In the genomic region with DNA sequence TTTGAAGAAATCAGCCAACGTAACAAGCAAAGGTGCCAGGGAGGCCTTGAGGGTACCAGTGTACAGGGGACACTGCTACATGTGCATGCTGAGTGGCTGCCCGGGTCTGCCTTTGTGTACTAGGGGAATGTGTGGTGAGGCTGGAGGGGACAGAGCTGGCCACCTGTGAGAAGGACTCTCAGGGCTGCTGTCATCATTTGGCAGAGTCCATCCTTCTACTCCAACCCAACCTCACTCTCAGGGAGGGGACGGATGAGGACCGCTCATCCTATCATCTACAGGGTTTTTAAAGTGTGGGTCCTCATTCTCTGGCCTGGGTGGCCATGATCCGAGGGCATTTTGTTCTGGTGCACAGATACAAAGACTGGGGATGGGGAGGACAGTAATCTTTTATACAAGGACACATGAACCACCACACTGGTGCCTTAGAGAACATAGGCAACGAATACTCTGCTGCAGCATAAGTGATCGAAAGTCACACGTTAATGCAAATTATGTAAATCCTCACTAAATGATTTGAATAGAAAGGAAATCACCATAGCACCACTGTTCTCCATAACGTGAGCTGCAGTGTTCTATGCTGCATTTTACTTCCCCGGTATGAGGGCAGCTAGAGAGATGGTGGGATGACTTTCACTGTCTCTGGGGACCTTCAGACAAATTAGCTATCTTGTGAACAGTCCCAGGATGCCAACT, we compare ENCODE assay signal across 8 cellular contexts.
A peak's percentile ranks its signal among the peaks of the same experiment; 100 is the strongest.
DNase-seq lines count a peak whose midpoint lies in the region; ATAC-seq and TF ChIP-seq lines count a peak whose summit lies in the region.

No MANE protein-coding gene starts in this region.

- TF ChIP-seq CTCF in WERI-Rb-1 (IDR thresholded peaks at IDR 0.05; ENCODE audit: low read depth, low read length): no peak
- no peak for TF ChIP-seq CTCF in omental fat pad (IDR thresholded peaks at IDR 0.05)
- no peak for TF ChIP-seq CTCF in BE2C (IDR thresholded peaks at IDR 0.05; ENCODE audit: low read depth, low read length)

- H3K27ac Mint-ChIP-seq in natural killer cell treated with Interleukin-12 subunit alpha and Interleukin-12 subunit beta and Interleukin-15 and Interleukin-18, amount 100 ng/mL, for 72 hours: peak overlapping the region; percentile 97 to 99

- H3K4me1 Mint-ChIP-seq in natural killer cell treated with Interleukin-12 subunit alpha and Interleukin-12 subunit beta and Interleukin-15 and Interleukin-18, amount 100 ng/mL, for 72 hours (ENCODE audit: low read depth in 2 of 2): peaks cover 49% of the 10 kb centered on the region in 2 donors

- H3K27ac ChIP-seq in GM23248: peak overlapping the region; percentile 83; the same call in 1 of the 2 replicates
- H3K27ac ChIP-seq in Karpas-422 (ENCODE audit: low read length): no peak overlapping the region
- no peak overlapping the region for H3K27ac ChIP-seq in WERI-Rb-1

- in situ Hi-C loops in GM23248 (cut with MboI): no loop called here

- H3K9ac ChIP-seq in GM23248 (peak overlapping the region; percentile 72), Karpas-422 (ENCODE audit: low read length) (no peak overlapping the region)

- no peaks in the 10 kb centered on the region for H3K9me3 Mint-ChIP-seq in natural killer cell treated with Interleukin-12 subunit alpha and Interleukin-12 subunit beta and Interleukin-15 and Interleukin-18, amount 100 ng/mL, for 72 hours

- no peaks in the 10 kb centered on the region for H3K36me3 ChIP-seq in GM23248 (ENCODE audit: low read depth)
- H3K36me3 ChIP-seq in Karpas-422 (ENCODE audit: insufficient read depth, low read length): no peaks in the 10 kb centered on the region
- H3K36me3 ChIP-seq in WERI-Rb-1: no peaks in the 10 kb centered on the region
- no peaks in the 10 kb centered on the region for H3K36me3 ChIP-seq in BE2C

- peak; percentile 67 for ATAC-seq in GM18907 (IDR thresholded peaks at IDR 0.05; ENCODE audit: unreplicated experiment)
- ATAC-seq in natural killer cell treated with Interleukin-12 subunit alpha and Interleukin-12 subunit beta and Interleukin-15 and Interleukin-18, amount 100 ng/mL, for 72 hours: peak in 1 of 2 donors; percentile 62
- ATAC-seq in omental fat pad (ENCODE audit: low FRiP score): no peak

- H3K4me2 ChIP-seq in GM23248 (ENCODE audit: unreplicated experiment) (peak overlapping the region; percentile 63), Karpas-422 (ENCODE audit: low read depth, low read length, poor library complexity, severe bottlenecking) (peak overlapping the region; percentile 44)

- no peaks in the 10 kb centered on the region for H3K27me3 Mint-ChIP-seq in natural killer cell treated with Interleukin-12 subunit alpha and Interleukin-12 subunit beta and Interleukin-15 and Interleukin-18, amount 100 ng/mL, for 72 hours

- H3K27me3 ChIP-seq in GM23248 (replicated peaks; ENCODE audit: insufficient read depth) (no peaks in the 10 kb centered on the region), Karpas-422 (ENCODE audit: low read length) (no peaks in the 10 kb centered on the region), WERI-Rb-1 (ENCODE audit: insufficient read depth, low read depth, severe bottlenecking) (no peaks in the 10 kb centered on the region), BE2C (no peaks in the 10 kb centered on the region)

- DNase-seq in GM23248 (no peak), Karpas-422 (peak; percentile 55), putamen (ENCODE audit: low spot score) (no peak), WERI-Rb-1 (no peak), omental fat pad (ENCODE audit: low spot score) (no peak), BE2C (no peak)
- DNase-seq in natural killer cell treated with Interleukin-12 subunit alpha and Interleukin-12 subunit beta and Interleukin-15 and Interleukin-18, amount 100 ng/mL, for 72 hours (ENCODE audit: low spot score): no peak

- WGBS in GM23248 (ENCODE audit: low coverage in 1 of 2, low lambda C conversion rate in 2 of 2, missing lambda C conversion rate in 2 of 2), 2 experiments: 94 to 98% methylated on average over 10 of the region's 10 CpGs

- H3K79me2 ChIP-seq in GM23248 (ENCODE audit: insufficient read depth) (peaks cover 9% of the 10 kb centered on the region), Karpas-422 (ENCODE audit: low read length) (no peaks in the 10 kb centered on the region)

- peaks cover 8% of the 10 kb centered on the region; the same call in 1 of the 2 replicates for H3F3A ChIP-seq in GM23248 (ENCODE audit: insufficient read depth)

- peaks cover 17% of the 10 kb centered on the region for H3K4me1 ChIP-seq in GM23248 (ENCODE audit: insufficient read depth)
- H3K4me1 ChIP-seq in Karpas-422 (ENCODE audit: low read length): peaks cover 21% of the 10 kb centered on the region
- peaks cover 3% of the 10 kb centered on the region; the same call in 1 of the 2 replicates for H3K4me1 ChIP-seq in BE2C

- H3K9me3 ChIP-seq in GM23248 (ENCODE audit: low read depth): no peaks in the 10 kb centered on the region
- H3K9me3 ChIP-seq in Karpas-422 (ENCODE audit: low read length): no peaks in the 10 kb centered on the region
- H3K9me3 ChIP-seq in WERI-Rb-1 (ENCODE audit: severe bottlenecking): no peaks in the 10 kb centered on the region
- no peaks in the 10 kb centered on the region for H3K9me3 ChIP-seq in BE2C

- peak overlapping the region; percentile 84 for H3K4me3 Mint-ChIP-seq in natural killer cell treated with Interleukin-12 subunit alpha and Interleukin-12 subunit beta and Interleukin-15 and Interleukin-18, amount 100 ng/mL, for 72 hours

- no peaks in the 10 kb centered on the region for H3K36me3 Mint-ChIP-seq in natural killer cell treated with Interleukin-12 subunit alpha and Interleukin-12 subunit beta and Interleukin-15 and Interleukin-18, amount 100 ng/mL, for 72 hours

- H3K9me2 ChIP-seq in GM23248 (ENCODE audit: insufficient read depth) (no peaks in the 10 kb centered on the region), Karpas-422 (replicated peaks; ENCODE audit: insufficient read depth, low read length) (no peaks in the 10 kb centered on the region)

- no peak overlapping the region for H2AFZ ChIP-seq in GM23248
- H2AFZ ChIP-seq in Karpas-422 (ENCODE audit: low read length): no peak overlapping the region

- H3K4me3 ChIP-seq in GM23248: no peak overlapping the region
- no peak overlapping the region for H3K4me3 ChIP-seq in Karpas-422 (ENCODE audit: low read length)
- H3K4me3 ChIP-seq in WERI-Rb-1 (ENCODE audit: low read depth, low read length): no peak overlapping the region
- no peak overlapping the region for H3K4me3 ChIP-seq in BE2C (ENCODE audit: low read depth, low read length)

- no peaks in the 10 kb centered on the region for H4K20me1 ChIP-seq in GM23248 (ENCODE audit: insufficient read depth)
- H4K20me1 ChIP-seq in Karpas-422 (ENCODE audit: insufficient read depth, low read depth, low read length): no peaks in the 10 kb centered on the region
